9 cellular contexts compared by ENCODE assay signal in the genomic region with DNA sequence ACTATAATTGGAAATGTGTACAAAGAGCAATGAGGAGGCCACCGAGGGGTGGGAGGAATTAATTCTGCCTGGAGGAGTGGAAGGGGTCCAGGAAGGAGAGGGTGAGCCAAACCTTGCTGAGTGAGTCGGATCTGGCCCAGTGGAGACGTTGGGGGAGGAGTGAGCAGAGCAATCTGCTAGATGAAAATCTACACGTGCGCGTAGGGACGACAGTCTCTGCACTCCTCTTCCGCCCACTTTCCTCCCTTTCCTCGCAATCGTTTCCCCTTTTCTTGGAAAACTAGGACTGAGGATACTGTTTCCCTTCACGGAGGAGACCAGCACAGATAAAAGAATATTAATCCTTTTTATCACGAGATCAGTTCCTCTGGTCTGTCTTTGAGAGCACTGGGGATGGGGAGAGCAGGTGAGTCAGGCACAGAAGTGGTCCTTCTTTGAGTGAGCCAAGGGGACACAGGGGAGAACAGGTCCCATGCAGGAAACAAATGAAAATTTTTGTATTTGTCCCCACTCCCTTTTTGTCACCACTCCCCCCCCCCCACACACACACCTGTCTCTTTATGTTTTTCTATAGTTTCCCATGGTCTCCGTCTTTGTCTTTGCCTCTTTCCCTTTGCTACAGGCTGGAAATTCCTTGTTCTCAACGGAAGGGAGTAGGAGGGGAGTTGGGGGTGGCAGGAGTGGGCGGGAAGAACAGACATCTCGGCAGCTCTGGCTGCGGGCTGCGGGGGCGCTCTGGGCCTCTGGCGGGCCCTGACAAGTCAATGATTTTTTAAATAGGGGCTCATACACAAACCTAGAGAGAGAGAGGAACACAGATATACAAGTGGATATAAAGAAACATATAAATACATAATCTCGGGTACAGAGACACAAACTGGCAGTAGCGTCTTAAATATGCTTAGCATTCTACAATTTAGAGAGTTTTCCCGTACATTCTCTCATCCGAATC. TPM values are rescaled to one million over a fixed set of nuclear protein-coding genes. Genes with fewer than 3 reads are reported as not detected.
DNase-seq lines count a peak whose midpoint lies in the region; ATAC-seq, FAIRE-seq and TF ChIP-seq lines count a peak whose summit lies in the region.
"Had no signal": no experiment of that assay in that cellular context is flagged by ENCODE, and none has a peak within 500 bp of the region (broad histone marks: within the 10 kb centered on the region; RNA-seq: fewer than 3 reads in every experiment).

No MANE protein-coding gene starts in this region.

- in situ Hi-C loops in KBM-7 (cut with MboI; ENCODE audit: low pct_unique_long_range_greater_than_20kb, low sequenced_read_pairs) (no loop called here), HepG2 (cut with HindIII; ENCODE audit: extremely low pct_ligation_motif_present, low pct_unique_long_range_greater_than_20kb) (no loop called here)

- H3K27me3 Mint-ChIP-seq in chondrocyte (ENCODE audit: low read depth) = no peaks in the 10 kb centered on the region

- TF ChIP-seq POLR2A in HepG2 (IDR thresholded peaks at IDR 0.05; ENCODE audit: insufficient read depth in 1 of 2, low read depth in 2 of 2, low read length in 2 of 2) = no peak

- peak overlapping the region; percentile 93 for H3K27ac Mint-ChIP-seq in chondrocyte (ENCODE audit: unreplicated experiment)

- H3K4me1 ChIP-seq in HepG2 (ENCODE audit: insufficient read depth, low read length) = peaks cover 28% of the 10 kb centered on the region

- 40% methylated on average over 24 of the region's 24 CpGs for WGBS in HepG2 (ENCODE audit: low lambda C conversion rate)

- POLR2A ChIA-PET in HepG2 (lab: Yijun Ruan, JAX) = interaction anchor here (1.1 to 5.0 kb wide), 6 partner anchors 7 to 42 kb away, joined by 3 to 184 read pairs (median 42); a partner anchor contains a TSS

- no peaks in the 10 kb centered on the region; a peak in 1 of 5 replicates for H3K27me3 ChIP-seq in HepG2 (ENCODE audit: control insufficient read depth in 1 of 2, insufficient read depth in 2 of 2, low read length in 2 of 2)

- H3K27ac ChIP-seq in HepG2 (ENCODE audit: extremely low read length, insufficient read depth, low read length) = peak overlapping the region; percentile 42

- FAIRE-seq in TTC549 (lab: Jason Lieb, UNC) (peak; percentile 63), HepG2 (lab: Jason Lieb, UNC) (peak; percentile 23)

- H3K4me1 Mint-ChIP-seq in chondrocyte (ENCODE audit: low read depth) = peaks cover 34% of the 10 kb centered on the region

- DNase-seq in EL = peak; percentile 81
- DNase-seq in KBM-7 = peak; percentile 75
- no peak for DNase-seq in chondrocyte (ENCODE audit: low spot score)
- peak; percentile 50 for DNase-seq in HepG2 (ENCODE audit: low spot score)
- peak; percentile 64 for DNase-seq in stimulated activated CD8-positive, alpha-beta memory T cell treated with anti-CD3 and anti-CD28 coated beads, Interleukin-12 subunit alpha, Interleukin-12 subunit beta, amount 100 ng/mL, for 4 hours (ENCODE audit: low read depth)
- no peak for DNase-seq in HT-29 (ENCODE audit: low spot score)

- BruUV-seq in HepG2 (replicated peaks; lab: Mats Ljungman, UMichigan) = no TSS peak

- H3K4me3 Mint-ChIP-seq in chondrocyte (ENCODE audit: unreplicated experiment) = peak overlapping the region; percentile 76

- H3K36me3 ChIP-seq in HepG2 (replicated peaks in 1 of 2; ENCODE audit: control insufficient read depth in 1 of 2, insufficient read depth in 2 of 2, low read length in 2 of 2) = peaks cover 1 to 6% of the 10 kb centered on the region in 2 experiments; a peak in 2 of 5 replicates

- H3K9ac ChIP-seq in HepG2 (ENCODE audit: insufficient read depth, low read depth, low read length) = peak overlapping the region; percentile 70

- ATAC-seq in HepG2 = peak; percentile 8; the same call in 1 of the 3 replicates
- no peak for ATAC-seq in HG03469 (IDR thresholded peaks at IDR 0.05; ENCODE audit: unreplicated experiment)

- no peaks in the 10 kb centered on the region for H3K9me3 Mint-ChIP-seq in chondrocyte (ENCODE audit: low read depth)

- TF ChIP-seq CTCF in chondrocyte (IDR thresholded peaks at IDR 0.05) = peak; percentile 72
- TF ChIP-seq CTCF in HepG2 (CRISPR knock-in tag; IDR thresholded peaks at IDR 0.05) = peak; percentile 56

- TF ChIP-seq EP300 in HepG2 (IDR thresholded peaks at IDR 0.05; ENCODE audit: low read depth in 2 of 2, low read length in 2 of 2) (no peak), HepG2 (CRISPR knock-in tag; IDR thresholded peaks at IDR 0.05; ENCODE audit: borderline replicate concordance) (no peak)

- peaks cover 15% of the 10 kb centered on the region for H3K79me2 ChIP-seq in HepG2 (ENCODE audit: insufficient read depth, low read length)

- TF ChIP-seq RAD21 in HepG2 (CRISPR knock-in tag; IDR thresholded peaks at IDR 0.05) = no peak

- no peaks in the 10 kb centered on the region for H3K9me3 ChIP-seq in HepG2 (ENCODE audit: low read length)

- no peak overlapping the region for H2AFZ ChIP-seq in HepG2 (ENCODE audit: low read length)

- intact Hi-C loops in HepG2 (cut with micrococcal nuclease; ENCODE audit: unreplicated experiment) = loop anchor here (1.0 kb wide), 1 partner anchor 8 kb away; a partner anchor contains a TSS

- CTCF ChIA-PET in HepG2 (lab: Yijun Ruan, JAX; ENCODE audit: low intra/inter-chr PET ratio, low total read pairs) = interaction anchor here (0.6 kb wide), 1 partner anchor 77 kb away, joined by 3 read pairs; no protein-coding TSS in a partner anchor

- H3K4me3 ChIP-seq in HepG2 (replicated peaks in 1 of 3; ENCODE audit: insufficient read depth in 1 of 3, low read depth in 2 of 3, low read length in 3 of 3) = peak overlapping the region; percentile 64 to 82 (median 70); a peak in 5 of 6 replicates

- H3K36me3 Mint-ChIP-seq in chondrocyte (ENCODE audit: low read depth) = peaks cover 3% of the 10 kb centered on the region

- no peaks in the 10 kb centered on the region for H4K20me1 ChIP-seq in HepG2 (ENCODE audit: insufficient read depth, low read length)

- H3K4me2 ChIP-seq in HepG2 (ENCODE audit: low read depth, low read length) = peak overlapping the region; percentile 90

RNA-seq across cellular contexts. Expression of a gene that starts 2.6 kb away (rescaled TPM):
- total RNA-seq in chondrocyte (30.7 to 32.5 TPM (median 31.1 TPM) in 3 replicates), HepG2 (2016; rRNA removed; fragmentation: Illumina TruSeq; extraction: Trizol) (11.0 and 11.7 TPM in 2 replicates)
- total RNA-seq in HepG2 (2016; cell fraction: cytosol; rRNA removed; fragmentation: Illumina TruSeq; extraction: Trizol; ENCODE audit: low read depth) = 3.0 and 3.6 TPM in 2 replicates
- 11.0 and 11.7 TPM in 2 replicates for total RNA-seq in HepG2 (2016; cell fraction: insoluble cytoplasmic fraction; rRNA removed; fragmentation: Illumina TruSeq; extraction: Trizol)
- 6.6 and 6.9 TPM in 2 replicates for total RNA-seq in HepG2 (2016; cell fraction: membrane; rRNA removed; fragmentation: Illumina TruSeq; extraction: Trizol)
- total RNA-seq in HepG2 (2016; cell fraction: nucleus; rRNA removed; fragmentation: Illumina TruSeq; extraction: Trizol) = 5.9 and 6.3 TPM in 2 replicates
- polyA plus RNA-seq in HepG2 (2011; rRNA removed) = 12.9 and 17.5 TPM in 2 replicates
- polyA plus RNA-seq in HepG2 (2011; cell fraction: cytosol; rRNA removed) = 11.8 and 13.8 TPM in 2 replicates
- polyA plus RNA-seq in HepG2 (2011; cell fraction: nucleus; rRNA removed) = 15.3 and 15.9 TPM in 2 replicates
- polyA plus RNA-seq in HepG2 (2012) = 8.1 and 11.0 TPM in 2 replicates
- polyA plus RNA-seq in HepG2 (2016; cell fraction: cytosol; fragmentation: Illumina TruSeq; extraction: Trizol; ENCODE audit: low read depth) = 1.9 and 2.1 TPM in 2 replicates
- 11.1 and 11.2 TPM in 2 replicates for polyA plus RNA-seq in HepG2 (2016; cell fraction: insoluble cytoplasmic fraction; fragmentation: Illumina TruSeq; extraction: Trizol; ENCODE audit: low read depth)
- 4.3 and 4.7 TPM in 2 replicates for polyA plus RNA-seq in HepG2 (2016; cell fraction: membrane; fragmentation: Illumina TruSeq; extraction: Trizol; ENCODE audit: low read depth)
- polyA plus RNA-seq in HepG2 (2016; cell fraction: nucleus; fragmentation: Illumina TruSeq; extraction: Trizol; ENCODE audit: insufficient read depth, low read depth) = 14.2 and 14.8 TPM in 2 replicates
- polyA minus RNA-seq in HepG2 (2011; rRNA and poly(A)+ RNA removed; ENCODE audit: low replicate concordance) = 19.1 and 23.7 TPM in 2 replicates
- polyA minus RNA-seq in HepG2 (2011; cell fraction: cytosol; rRNA and poly(A)+ RNA removed) = 9.8 and 9.9 TPM in 2 replicates
- 5.2 and 7.7 TPM in 2 replicates for polyA minus RNA-seq in HepG2 (2011; cell fraction: nucleus; rRNA and poly(A)+ RNA removed)
- 17.8 and 19.3 TPM in 2 replicates for total RNA-seq in HT-29 (2014; rRNA removed; shearing (Covaris generic))

RNA-seq across cellular contexts. Expression of a gene that starts 7.7 kb away (rescaled TPM):
- total RNA-seq in chondrocyte (11.7 to 14.7 TPM (median 12.9 TPM) in 3 replicates), HepG2 (2016; rRNA removed; fragmentation: Illumina TruSeq; extraction: Trizol) (8.3 and 12.9 TPM in 2 replicates)
- total RNA-seq in HepG2 (2016; cell fraction: cytosol; rRNA removed; fragmentation: Illumina TruSeq; extraction: Trizol; ENCODE audit: low read depth) = 1.1 and 1.5 TPM in 2 replicates
- 8.4 and 12.6 TPM in 2 replicates for total RNA-seq in HepG2 (2016; cell fraction: insoluble cytoplasmic fraction; rRNA removed; fragmentation: Illumina TruSeq; extraction: Trizol)
- total RNA-seq in HepG2 (2016; cell fraction: membrane; rRNA removed; fragmentation: Illumina TruSeq; extraction: Trizol) = 3.9 and 4.4 TPM in 2 replicates
- 18.4 and 20.1 TPM in 2 replicates for total RNA-seq in HepG2 (2016; cell fraction: nucleus; rRNA removed; fragmentation: Illumina TruSeq; extraction: Trizol)
- polyA plus RNA-seq in HepG2 (2011; rRNA removed) = 7.4 and 11.4 TPM in 2 replicates
- 4.1 and 4.8 TPM in 2 replicates for polyA plus RNA-seq in HepG2 (2011; cell fraction: cytosol; rRNA removed)
- polyA plus RNA-seq in HepG2 (2011; cell fraction: nucleus; rRNA removed) = 14.3 and 15.1 TPM in 2 replicates
- polyA plus RNA-seq in HepG2 (2012) = 4.5 and 6.4 TPM in 2 replicates
- 0.51 and 0.62 TPM in 2 replicates for polyA plus RNA-seq in HepG2 (2016; cell fraction: cytosol; fragmentation: Illumina TruSeq; extraction: Trizol; ENCODE audit: low read depth)
- polyA plus RNA-seq in HepG2 (2016; cell fraction: insoluble cytoplasmic fraction; fragmentation: Illumina TruSeq; extraction: Trizol; ENCODE audit: low read depth) = 5.7 and 6.0 TPM in 2 replicates
- polyA plus RNA-seq in HepG2 (2016; cell fraction: membrane; fragmentation: Illumina TruSeq; extraction: Trizol; ENCODE audit: low read depth) = 1.6 and 1.9 TPM in 2 replicates
- polyA plus RNA-seq in HepG2 (2016; cell fraction: nucleus; fragmentation: Illumina TruSeq; extraction: Trizol; ENCODE audit: insufficient read depth, low read depth) = 24.7 and 25.8 TPM in 2 replicates
- 11.6 and 44.1 TPM in 2 replicates for polyA minus RNA-seq in HepG2 (2011; rRNA and poly(A)+ RNA removed; ENCODE audit: low replicate concordance)
- 3.4 and 5.6 TPM in 2 replicates for polyA minus RNA-seq in HepG2 (2011; cell fraction: cytosol; rRNA and poly(A)+ RNA removed)
- polyA minus RNA-seq in HepG2 (2011; cell fraction: nucleus; rRNA and poly(A)+ RNA removed) = 11.1 and 11.2 TPM in 2 replicates
- total RNA-seq in HT-29 (2014; rRNA removed; shearing (Covaris generic)) = 12.5 and 13.6 TPM in 2 replicates

RNA-seq across cellular contexts. Expression of a gene that starts 24.9 kb away (rescaled TPM):
- total RNA-seq in chondrocyte = 89.4 to 101 TPM (median 94.2 TPM) in 3 replicates
- 19.4 and 28.0 TPM in 2 replicates for total RNA-seq in HepG2 (2016; rRNA removed; fragmentation: Illumina TruSeq; extraction: Trizol)
- total RNA-seq in HepG2 (2016; cell fraction: cytosol; rRNA removed; fragmentation: Illumina TruSeq; extraction: Trizol; ENCODE audit: low read depth) = 6.8 and 8.2 TPM in 2 replicates
- 16.5 and 28.8 TPM in 2 replicates for total RNA-seq in HepG2 (2016; cell fraction: insoluble cytoplasmic fraction; rRNA removed; fragmentation: Illumina TruSeq; extraction: Trizol)
- total RNA-seq in HepG2 (2016; cell fraction: membrane; rRNA removed; fragmentation: Illumina TruSeq; extraction: Trizol) = 12.1 and 12.8 TPM in 2 replicates
- total RNA-seq in HepG2 (2016; cell fraction: nucleus; rRNA removed; fragmentation: Illumina TruSeq; extraction: Trizol) = 25.5 and 33.3 TPM in 2 replicates
- polyA plus RNA-seq in HepG2 (2011; rRNA removed) = 62.2 and 68.7 TPM in 2 replicates
- polyA plus RNA-seq in HepG2 (2011; cell fraction: cytosol; rRNA removed) = 28.2 and 38.4 TPM in 2 replicates
- polyA plus RNA-seq in HepG2 (2011; cell fraction: nucleus; rRNA removed) = 203 and 258 TPM in 2 replicates
- 33.9 and 37.3 TPM in 2 replicates for polyA plus RNA-seq in HepG2 (2012)
- 3.4 and 3.9 TPM in 2 replicates for polyA plus RNA-seq in HepG2 (2016; cell fraction: cytosol; fragmentation: Illumina TruSeq; extraction: Trizol; ENCODE audit: low read depth)
- 16.5 and 19.0 TPM in 2 replicates for polyA plus RNA-seq in HepG2 (2016; cell fraction: insoluble cytoplasmic fraction; fragmentation: Illumina TruSeq; extraction: Trizol; ENCODE audit: low read depth)
- 8.0 and 8.1 TPM in 2 replicates for polyA plus RNA-seq in HepG2 (2016; cell fraction: membrane; fragmentation: Illumina TruSeq; extraction: Trizol; ENCODE audit: low read depth)
- 87.2 and 88.4 TPM in 2 replicates for polyA plus RNA-seq in HepG2 (2016; cell fraction: nucleus; fragmentation: Illumina TruSeq; extraction: Trizol; ENCODE audit: insufficient read depth, low read depth)
- polyA minus RNA-seq in HepG2 (2011; rRNA and poly(A)+ RNA removed; ENCODE audit: low replicate concordance) = 65.8 and 169 TPM in 2 replicates
- polyA minus RNA-seq in HepG2 (2011; cell fraction: cytosol; rRNA and poly(A)+ RNA removed) = 16.4 and 22.5 TPM in 2 replicates
- polyA minus RNA-seq in HepG2 (2011; cell fraction: nucleus; rRNA and poly(A)+ RNA removed) = 34.6 and 43.3 TPM in 2 replicates
- 114 and 125 TPM in 2 replicates for total RNA-seq in HT-29 (2014; rRNA removed; shearing (Covaris generic))

RNA-seq across cellular contexts. Expression of a gene that starts 36.3 kb away (rescaled TPM):
- total RNA-seq in chondrocyte = 0.48 TPM in 1 of 3 replicates, not detected in the others
- 5.3 TPM in 2 replicates for total RNA-seq in HepG2 (2016; rRNA removed; fragmentation: Illumina TruSeq; extraction: Trizol)
- total RNA-seq in HepG2 (2016; cell fraction: cytosol; rRNA removed; fragmentation: Illumina TruSeq; extraction: Trizol; ENCODE audit: low read depth) = 0.61 and 0.62 TPM in 2 replicates
- total RNA-seq in HepG2 (2016; cell fraction: insoluble cytoplasmic fraction; rRNA removed; fragmentation: Illumina TruSeq; extraction: Trizol) = 2.6 and 4.1 TPM in 2 replicates
- total RNA-seq in HepG2 (2016; cell fraction: membrane; rRNA removed; fragmentation: Illumina TruSeq; extraction: Trizol) = 0.69 and 0.71 TPM in 2 replicates
- total RNA-seq in HepG2 (2016; cell fraction: nucleus; rRNA removed; fragmentation: Illumina TruSeq; extraction: Trizol) = 2.9 and 4.9 TPM in 2 replicates
- polyA plus RNA-seq in HepG2 (2011; rRNA removed) = 6.0 and 10.6 TPM in 2 replicates
- 2.8 and 3.1 TPM in 2 replicates for polyA plus RNA-seq in HepG2 (2011; cell fraction: cytosol; rRNA removed)
- 26.7 and 34.0 TPM in 2 replicates for polyA plus RNA-seq in HepG2 (2011; cell fraction: nucleus; rRNA removed)
- polyA plus RNA-seq in HepG2 (2012) = 6.9 and 13.6 TPM in 2 replicates
- 0.20 and 0.40 TPM in 2 replicates for polyA plus RNA-seq in HepG2 (2016; cell fraction: cytosol; fragmentation: Illumina TruSeq; extraction: Trizol; ENCODE audit: low read depth)
- polyA plus RNA-seq in HepG2 (2016; cell fraction: insoluble cytoplasmic fraction; fragmentation: Illumina TruSeq; extraction: Trizol; ENCODE audit: low read depth) = 2.6 TPM in 2 replicates
- polyA plus RNA-seq in HepG2 (2016; cell fraction: membrane; fragmentation: Illumina TruSeq; extraction: Trizol; ENCODE audit: low read depth) = 0.34 and 1.5 TPM in 2 replicates
- 7.9 and 10.3 TPM in 2 replicates for polyA plus RNA-seq in HepG2 (2016; cell fraction: nucleus; fragmentation: Illumina TruSeq; extraction: Trizol; ENCODE audit: insufficient read depth, low read depth)
- 0.28 and 14.9 TPM in 2 replicates for polyA minus RNA-seq in HepG2 (2011; rRNA and poly(A)+ RNA removed; ENCODE audit: low replicate concordance)
- polyA minus RNA-seq in HepG2 (2011; cell fraction: cytosol; rRNA and poly(A)+ RNA removed) = 2.3 and 3.9 TPM in 2 replicates
- polyA minus RNA-seq in HepG2 (2011; cell fraction: nucleus; rRNA and poly(A)+ RNA removed) = 11.2 and 13.8 TPM in 2 replicates
- total RNA-seq in HT-29 (2014; rRNA removed; shearing (Covaris generic)) = 0.76 and 1.8 TPM in 2 replicates
- total RNA-seq: glomerular endothelial cell had no signal

RNA-seq across cellular contexts. Expression of a gene that starts 42.0 kb away (rescaled TPM):
- total RNA-seq in chondrocyte = 448 to 583 TPM (median 463 TPM) in 3 replicates
- 14.7 and 16.5 TPM in 2 replicates for total RNA-seq in HepG2 (2016; rRNA removed; fragmentation: Illumina TruSeq; extraction: Trizol)
- total RNA-seq in HepG2 (2016; cell fraction: cytosol; rRNA removed; fragmentation: Illumina TruSeq; extraction: Trizol; ENCODE audit: low read depth) = 7.0 and 7.1 TPM in 2 replicates
- total RNA-seq in HepG2 (2016; cell fraction: insoluble cytoplasmic fraction; rRNA removed; fragmentation: Illumina TruSeq; extraction: Trizol) = 12.6 and 13.0 TPM in 2 replicates
- total RNA-seq in HepG2 (2016; cell fraction: membrane; rRNA removed; fragmentation: Illumina TruSeq; extraction: Trizol) = 9.7 and 10.2 TPM in 2 replicates
- 47.7 and 58.7 TPM in 2 replicates for total RNA-seq in HepG2 (2016; cell fraction: nucleus; rRNA removed; fragmentation: Illumina TruSeq; extraction: Trizol)
- polyA plus RNA-seq in HepG2 (2011; rRNA removed) = 30.8 and 33.6 TPM in 2 replicates
- 30.4 and 39.0 TPM in 2 replicates for polyA plus RNA-seq in HepG2 (2011; cell fraction: cytosol; rRNA removed)
- polyA plus RNA-seq in HepG2 (2011; cell fraction: nucleus; rRNA removed) = 188 and 243 TPM in 2 replicates
- 92.4 and 98.3 TPM in 2 replicates for polyA plus RNA-seq in HepG2 (2012)
- polyA plus RNA-seq in HepG2 (2016; cell fraction: cytosol; fragmentation: Illumina TruSeq; extraction: Trizol; ENCODE audit: low read depth) = 2.5 TPM in 2 replicates
- 11.6 and 18.1 TPM in 2 replicates for polyA plus RNA-seq in HepG2 (2016; cell fraction: insoluble cytoplasmic fraction; fragmentation: Illumina TruSeq; extraction: Trizol; ENCODE audit: low read depth)
- 4.9 TPM in 2 replicates for polyA plus RNA-seq in HepG2 (2016; cell fraction: membrane; fragmentation: Illumina TruSeq; extraction: Trizol; ENCODE audit: low read depth)
- polyA plus RNA-seq in HepG2 (2016; cell fraction: nucleus; fragmentation: Illumina TruSeq; extraction: Trizol; ENCODE audit: insufficient read depth, low read depth) = 95.2 and 99.3 TPM in 2 replicates
- polyA minus RNA-seq in HepG2 (2011; rRNA and poly(A)+ RNA removed; ENCODE audit: low replicate concordance) = 6.6 and 218 TPM in 2 replicates
- polyA minus RNA-seq in HepG2 (2011; cell fraction: cytosol; rRNA and poly(A)+ RNA removed) = 92.2 and 104 TPM in 2 replicates
- polyA minus RNA-seq in HepG2 (2011; cell fraction: nucleus; rRNA and poly(A)+ RNA removed) = 85.0 and 102 TPM in 2 replicates
- total RNA-seq in HT-29 (2014; rRNA removed; shearing (Covaris generic)) = 22.8 and 25.2 TPM in 2 replicates

Comparison
In these comparisons a context has a peak if more than half of its experiments do, and no peak if none do; other contexts are left out.
1. DNase-seq: peak in EL (single experiment), KBM-7 (single experiment), HepG2 (single experiment) and stimulated activated CD8-positive, alpha-beta memory T cell treated with anti-CD3 and anti-CD28 coated beads, Interleukin-12 subunit alpha, Interleukin-12 subunit beta, amount 100 ng/mL, for 4 hours (single experiment); none in chondrocyte (single experiment) and HT-29 (single experiment).